Comparison of ENCODE assay signal across 30 cellular contexts in genomic region chr13:27219611-27220010, GRCh38. TPM values are rescaled to one million over a fixed set of nuclear protein-coding genes. Genes with fewer than 3 reads are reported as not detected.
A peak's percentile ranks its signal among the peaks of the same experiment; 100 is the strongest.
DNase-seq lines count a peak whose midpoint lies in the region; TF ChIP-seq lines count a peak whose summit lies in the region.
"Had no signal": no experiment of that assay in that cellular context is flagged by ENCODE, and none has a peak within 500 bp of the region (broad histone marks: within the 10 kb centered on the region; RNA-seq: fewer than 3 reads in every experiment).

No MANE protein-coding gene starts in this region.

- H3K4me3 ChIP-seq in HL-60 (replicated peaks; ENCODE audit: insufficient read depth, low read length) (no peak overlapping the region), SU-DHL-6 (ENCODE audit: insufficient read depth, low read length, poor library complexity, severe bottlenecking) (no peak overlapping the region), esophagus muscularis mucosa (no peak overlapping the region), coronary artery (no peak overlapping the region)
- H3K4me3 ChIP-seq: A549; BLaER1; BLaER1 treated with 17β-estradiol and CSF1 and Interleukin-3, amounts not matched to agents 10 nM and 100 nM had no signal

- H4K20me1 ChIP-seq in SU-DHL-6 (ENCODE audit: low read depth, low read length): no peaks in the 10 kb centered on the region
- H4K20me1 ChIP-seq: BLaER1; BLaER1 treated with 17β-estradiol and CSF1 and Interleukin-3, amounts not matched to agents 10 nM and 100 nM had no signal

- TF ChIP-seq POLR2A in esophagus muscularis mucosa (IDR thresholded peaks at IDR 0.05; ENCODE audit: low read depth): no peak

- H3K9ac ChIP-seq in SU-DHL-6 (ENCODE audit: low read length): peak overlapping the region; percentile 21; the same call in 1 of the 2 replicates
- H3K9ac ChIP-seq: BLaER1; BLaER1 treated with 17β-estradiol and CSF1 and Interleukin-3, amounts not matched to agents 10 nM and 100 nM had no signal

- H3K4me2 ChIP-seq in SU-DHL-6 (ENCODE audit: low read depth, low read length, poor library complexity, severe bottlenecking): peak overlapping the region; percentile 24
- H3K4me2 ChIP-seq: A549, BLaER1 had no signal

- H3K27ac ChIP-seq in HL-60 (replicated peaks): peak overlapping the region; percentile 67
- peak overlapping the region; percentile 63 for H3K27ac ChIP-seq in SU-DHL-6 (ENCODE audit: low read depth, low read length)
- H3K27ac ChIP-seq in esophagus muscularis mucosa (replicated peaks in 1 of 4): no peak overlapping the region
- no peak overlapping the region for H3K27ac ChIP-seq in coronary artery
- H3K27ac ChIP-seq: 22Rv1, A549, BLaER1, C4-2B had no signal

- intact Hi-C loops in esophagus muscularis mucosa (cut with DNase I): no loop called here

- H3K36me3 ChIP-seq in SU-DHL-6 (ENCODE audit: low read length) (no peaks in the 10 kb centered on the region; the same call in 1 of the 2 replicates), esophagus muscularis mucosa (no peaks in the 10 kb centered on the region)
- H3K36me3 ChIP-seq: BE2C had no signal

- H3K9me3 ChIP-seq in SU-DHL-6 (ENCODE audit: insufficient read depth, low read length) (no peaks in the 10 kb centered on the region), esophagus muscularis mucosa (peaks cover 0 to 3% (median 0%) of the 10 kb centered on the region in 4 donors)
- H3K9me3 ChIP-seq: A549 had no signal

- no peaks in the 10 kb centered on the region for H3K27me3 ChIP-seq in HL-60 (ENCODE audit: insufficient read depth, poor library complexity, severe bottlenecking)
- H3K27me3 ChIP-seq in SU-DHL-6 (ENCODE audit: low read length): no peaks in the 10 kb centered on the region
- H3K27me3 ChIP-seq in esophagus muscularis mucosa: no peaks in the 10 kb centered on the region
- H3K27me3 ChIP-seq: BE2C; BLaER1; BLaER1 treated with 17β-estradiol and CSF1 and Interleukin-3, amounts not matched to agents 10 nM and 100 nM had no signal

- in situ Hi-C loops in GM13977 (cut with MboI; ENCODE audit: low pct_unique_long_range_greater_than_20kb, low sequenced_read_pairs, unreplicated experiment): no loop called here

- TF ChIP-seq CTCF in HL-60 (IDR thresholded peaks at IDR 0.05; ENCODE audit: insufficient read depth, low read length): no peak
- TF ChIP-seq CTCF in SU-DHL-6 (IDR thresholded peaks at IDR 0.05; ENCODE audit: insufficient read depth, low read length, poor library complexity, severe bottlenecking): no peak
- TF ChIP-seq CTCF in esophagus muscularis mucosa (IDR thresholded peaks at IDR 0.05): no peak
- no peak for TF ChIP-seq CTCF in coronary artery (IDR thresholded peaks at IDR 0.05)
- no peak for TF ChIP-seq CTCF in GM13977 (IDR thresholded peaks at IDR 0.05; ENCODE audit: extremely low read depth, insufficient read depth, missing control alignments)

- no peaks in the 10 kb centered on the region for H3K9me2 ChIP-seq in SU-DHL-6 (replicated peaks; ENCODE audit: insufficient read depth, low read length)

- WGBS in esophagus muscularis mucosa: 94% methylated on average over 13 of the region's 19 CpGs

- no peak for TF ChIP-seq EP300 in esophagus muscularis mucosa (IDR thresholded peaks at IDR 0.05)

- no peaks in the 10 kb centered on the region for H3K79me2 ChIP-seq in SU-DHL-6 (ENCODE audit: insufficient read depth, low read length)

- H3F3A ChIP-seq in SU-DHL-6 (ENCODE audit: insufficient read depth): peaks cover 33% of the 10 kb centered on the region

- H2AFZ ChIP-seq in SU-DHL-6 (ENCODE audit: low read depth, low read length, severe bottlenecking): no peak overlapping the region

- H3K4me1 ChIP-seq in esophagus muscularis mucosa: no peaks in the 10 kb centered on the region
- H3K4me1 ChIP-seq: A549, BE2C, BLaER1, Caco-2 had no signal

- DNase-seq in HL-60 (ENCODE audit: low read depth in 1 of 2, low spot score in 1 of 2) (no peak), esophagus muscularis mucosa (ENCODE audit: extremely low spot score) (peak; percentile 34), coronary artery (ENCODE audit: low spot score) (no peak), NCI-H748 (lab: John Stamatoyannopoulos, UW; ENCODE audit: unreplicated experiment) (no peak), GM13977 (ENCODE audit: low spot score) (no peak)
- DNase-seq: 8988T; ACHN; BE2C; C1 segment of cervical spinal cord; Caco-2; Calu3; CD4-positive, alpha-beta memory T cell; CD4-positive, alpha-beta T cell; CD4-positive, CD25-positive, alpha-beta regulatory T cell; CD8-positive, alpha-beta memory T cell; CD8-positive, alpha-beta T cell; COR-L47; DMS 273 treated with DMSO at 0.1 percent for 48 hours; DMS153; DMS53; DMS79; DMS79 treated with DMSO at 0.1 percent for 48 hours; DND-41; EL had no signal

RNA-seq across cellular contexts. Expression of gene RPL21, which starts 31.7 kb away (rescaled TPM):
- total RNA-seq in esophagus muscularis mucosa: 1,000 to 10,000 TPM in 2 of 4 donors, 100 to 1,000 TPM in 2; 432 to 1,374 (median 1,046) TPM

RNA-seq across cellular contexts. Expression of gene USP12, which starts 48.0 kb away (rescaled TPM):
- 100 to 1,000 TPM in 1 of 4 donors, 10 to 100 TPM in 3; 55.6 to 107 (median 87.3) TPM for total RNA-seq in esophagus muscularis mucosa

RNA-seq across cellular contexts. Expression of gene RASL11A, which starts 51.0 kb away (rescaled TPM):
- total RNA-seq in esophagus muscularis mucosa: 10 to 100 TPM; 11.2 to 98.9 (median 41.1) TPM

Comparison
In these comparisons a context has a peak if more than half of its experiments do, and no peak if none do; other contexts are left out.
1. H3K27ac ChIP-seq: peak in HL-60 (single experiment) and SU-DHL-6 (single experiment); none in esophagus muscularis mucosa (0 of 4) and coronary artery (0 of 2).